Comparison of ENCODE assay signal across 8 cellular contexts in the genomic region with DNA sequence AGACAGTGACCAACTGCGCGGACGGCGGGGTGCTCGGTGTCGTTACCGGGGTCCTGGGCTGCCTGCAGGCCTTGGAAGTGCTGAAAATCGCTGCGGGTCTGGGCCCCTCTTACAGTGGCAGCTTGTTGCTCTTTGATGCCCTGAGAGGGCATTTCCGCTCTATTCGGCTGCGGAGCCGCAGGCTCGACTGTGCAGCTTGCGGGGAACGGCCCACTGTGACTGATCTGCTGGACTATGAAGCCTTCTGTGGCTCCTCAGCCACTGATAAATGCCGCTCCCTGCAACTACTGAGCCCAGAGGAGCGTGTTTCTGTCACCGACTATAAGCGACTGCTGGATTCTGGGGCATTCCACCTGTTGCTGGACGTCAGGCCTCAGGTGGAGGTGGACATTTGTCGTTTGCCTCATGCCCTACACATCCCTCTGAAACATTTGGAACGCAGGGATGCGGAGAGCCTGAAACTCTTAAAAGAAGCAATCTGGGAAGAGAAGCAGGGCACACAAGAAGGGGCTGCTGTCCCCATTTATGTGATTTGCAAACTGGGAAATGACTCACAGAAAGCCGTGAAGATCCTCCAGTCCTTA. TPM values are rescaled to one million over a fixed set of nuclear protein-coding genes. Genes with fewer than 3 reads are reported as not detected.
DNase-seq lines count a peak whose midpoint lies in the region; ATAC-seq and TF ChIP-seq lines count a peak whose summit lies in the region.

No MANE protein-coding gene starts in this region.

- peak overlapping the region; percentile 95 to 98 (median 98) for H3K4me3 Mint-ChIP-seq in CD8-positive, alpha-beta memory T cell

- no peaks in the 10 kb centered on the region for H3K27me3 Mint-ChIP-seq in CD8-positive, alpha-beta memory T cell

- no peak for ATAC-seq in Panc1
- no peak for ATAC-seq in HG03025 (IDR thresholded peaks at IDR 0.05; ENCODE audit: low FRiP score, unreplicated experiment)

- peak overlapping the region; percentile 91 for H3K4me3 ChIP-seq in CD8-positive, alpha-beta memory T cell (ENCODE audit: low read length)
- H3K4me3 ChIP-seq in Panc1 (ENCODE audit: low read depth in 2 of 2, low read length in 2 of 2) (peak overlapping the region; percentile 92 to 100), esophagus (ENCODE audit: low read depth in 1 of 2, low read length in 2 of 2) (peak overlapping the region; percentile 65 to 89), ovary (peak overlapping the region; percentile 85)

- TF ChIP-seq EP300 in ovary (IDR thresholded peaks at IDR 0.05) = no peak

- H3K27me3 ChIP-seq in CD8-positive, alpha-beta memory T cell (ENCODE audit: insufficient read depth, low read length, poor library complexity, severe bottlenecking) = no peaks in the 10 kb centered on the region
- no peaks in the 10 kb centered on the region for H3K27me3 ChIP-seq in Panc1 (ENCODE audit: control insufficient read depth, insufficient read depth, low read length)
- H3K27me3 ChIP-seq in esophagus (ENCODE audit: control insufficient read depth in 1 of 2, insufficient read depth in 2 of 2, low read length in 2 of 2) = no peaks in the 10 kb centered on the region
- H3K27me3 ChIP-seq in ovary = no peaks in the 10 kb centered on the region

- H3K27ac ChIP-seq in CD8-positive, alpha-beta memory T cell (ENCODE audit: low read depth, low read length) = peak overlapping the region; percentile 97
- H3K27ac ChIP-seq in Panc1 (ENCODE audit: low read length) (peak overlapping the region; percentile 98), esophagus (ENCODE audit: low read depth in 2 of 2, low read length in 1 of 2) (peak overlapping the region in 1 of 2 donors; percentile 95), ovary (no peak overlapping the region)

- intact Hi-C loops in Panc1 (cut with micrococcal nuclease; ENCODE audit: unreplicated experiment) (no loop called here), ovary (cut with DNase I) (no loop called here)

- CTCF ChIA-PET in CD8-positive, alpha-beta memory T cell (lab: Charles Lee) = interaction anchor here (4.6 kb wide), 1 partner anchor 29 kb away, joined by 51 read pairs; the partner anchor contains the start of gene ADNP
- CTCF ChIA-PET in Panc1 (lab: Charles Lee) = no interaction called here

- peaks cover 0 to 40% (median 7%) of the 10 kb centered on the region in 3 donors for H3K36me3 Mint-ChIP-seq in CD8-positive, alpha-beta memory T cell

- H3K36me3 ChIP-seq in CD8-positive, alpha-beta memory T cell (ENCODE audit: insufficient read depth, low read length) = peaks cover 4% of the 10 kb centered on the region
- peaks cover 16% of the 10 kb centered on the region for H3K36me3 ChIP-seq in Panc1 (ENCODE audit: control insufficient read depth, insufficient read depth, low read length)
- H3K36me3 ChIP-seq in esophagus (ENCODE audit: control insufficient read depth in 2 of 2, insufficient read depth in 2 of 2, low read length in 1 of 2) = peaks cover 0 to 3% of the 10 kb centered on the region in 2 donors
- H3K36me3 ChIP-seq in ovary = no peaks in the 10 kb centered on the region

- no TSS peak for BruUV-seq in Panc1 (replicated peaks; lab: Mats Ljungman, UMichigan)

- no peaks in the 10 kb centered on the region for H3K9me3 ChIP-seq in CD8-positive, alpha-beta memory T cell (ENCODE audit: low read length)
- H3K9me3 ChIP-seq in Panc1 (ENCODE audit: control insufficient read depth, insufficient read depth, low read depth, low read length) (no peaks in the 10 kb centered on the region), esophagus (ENCODE audit: control insufficient read depth in 2 of 2, insufficient read depth in 1 of 2, low read depth in 1 of 2, low read length in 1 of 2) (no peaks in the 10 kb centered on the region), ovary (no peaks in the 10 kb centered on the region)

- TF ChIP-seq POLR2A in ovary (IDR thresholded peaks at IDR 0.05) = no peak

- WGBS in esophagus, 2 donors = 64 to 67% methylated on average over 25 of the region's 25 CpGs
- WGBS in ovary, 3 donors = 53 to 64% (median 60%) methylated on average over 25 of the region's 25 CpGs

- DNase-seq in CD8-positive, alpha-beta memory T cell = no peak
- DNase-seq in Panc1 (ENCODE audit: low read depth, low spot score) = no peak
- no peak for DNase-seq in ovary
- DNase-seq in activated CD4-positive, CD25-positive, alpha-beta regulatory T cell (lab: John Stamatoyannopoulos, UW) = no peak
- no peak for DNase-seq in stimulated activated naive CD4-positive, alpha-beta T cell (lab: John Stamatoyannopoulos, UW)
- DNase-seq in stimulated activated CD8-positive, alpha-beta memory T cell treated with anti-CD3 and anti-CD28 coated beads, Interleukin-4, amount 100 ng/mL, for 48 hours = no peak

- H3K4me1 Mint-ChIP-seq in CD8-positive, alpha-beta memory T cell = peaks cover 48 to 74% (median 68%) of the 10 kb centered on the region in 3 donors

- in situ Hi-C loops in Panc1 (cut with HindIII; ENCODE audit: low pct_unique_long_range_greater_than_20kb, low sequenced_read_pairs) = no loop called here

- no peaks in the 10 kb centered on the region for H3K9me3 Mint-ChIP-seq in CD8-positive, alpha-beta memory T cell

- TF ChIP-seq CTCF in Panc1 (IDR thresholded peaks at IDR 0.05) = no peak
- no peak for TF ChIP-seq CTCF in ovary (IDR thresholded peaks at IDR 0.05)

- POLR2A ChIA-PET in CD8-positive, alpha-beta memory T cell (lab: Charles Lee) = interaction anchor here (3.1 to 3.3 kb wide), 2 partner anchors 28 to 165 kb away, joined by 26 to 87 read pairs; partner anchors contain the start of genes ADNP and BCAS4
- POLR2A ChIA-PET in Panc1 (lab: Charles Lee) = no interaction called here

- H3K4me1 ChIP-seq in CD8-positive, alpha-beta memory T cell (ENCODE audit: insufficient read depth, low read length) = peaks cover 34% of the 10 kb centered on the region
- peaks cover 20% of the 10 kb centered on the region for H3K4me1 ChIP-seq in Panc1 (ENCODE audit: control insufficient read depth, insufficient read depth, low read length)
- H3K4me1 ChIP-seq in esophagus (ENCODE audit: control insufficient read depth in 2 of 2, insufficient read depth in 2 of 2, low read length in 1 of 2) = peaks cover 7% of the 10 kb centered on the region in 2 donors
- peaks cover 15% of the 10 kb centered on the region for H3K4me1 ChIP-seq in ovary (ENCODE audit: insufficient read depth)

- H3K27ac Mint-ChIP-seq in CD8-positive, alpha-beta memory T cell = peak overlapping the region; percentile 47 to 100 (median 100)

RNA-seq across cellular contexts. Expression of gene MOCS3, which starts 1.0 kb away (rescaled TPM):
- 1 to 10 TPM; 7.9 to 8.1 TPM for total RNA-seq in CD8-positive, alpha-beta memory T cell
- polyA plus RNA-seq in CD8-positive, alpha-beta memory T cell = 3.4 TPM
- total RNA-seq in Panc1 (2021; ENCODE audit: unreplicated experiment) = 5.8 TPM
- polyA plus RNA-seq in Panc1 (2012; ENCODE audit: insufficient read length) = 3.5 TPM
- 1 to 10 TPM; 1.3 to 2.8 TPM for polyA plus RNA-seq in esophagus
- 1 to 10 TPM; 3.0 to 5.6 (median 5.0) TPM for total RNA-seq in ovary
- polyA plus RNA-seq in ovary = 1 to 10 TPM; 3.3 to 3.8 TPM

RNA-seq across cellular contexts. Expression of gene DPM1, which starts 1.3 kb away (rescaled TPM):
- 10 to 100 TPM; 75.1 to 77.9 TPM for total RNA-seq in CD8-positive, alpha-beta memory T cell
- 65.6 TPM for polyA plus RNA-seq in CD8-positive, alpha-beta memory T cell
- total RNA-seq in Panc1 (2021; ENCODE audit: unreplicated experiment) (50.2 TPM), ovary (10 to 100 TPM; 31.1 to 47.2 (median 37.8) TPM)
- polyA plus RNA-seq in Panc1 (2012; ENCODE audit: insufficient read length) = 39.6 TPM
- polyA plus RNA-seq in esophagus (10 to 100 TPM; 20.7 to 55.8 TPM), ovary (10 to 100 TPM; 41.5 to 53.8 TPM)

RNA-seq across cellular contexts. Expression of gene ADNP, which starts 28.4 kb away (rescaled TPM):
- total RNA-seq in CD8-positive, alpha-beta memory T cell = 10 to 100 TPM; 78.1 to 78.6 TPM
- 11.9 TPM for polyA plus RNA-seq in CD8-positive, alpha-beta memory T cell
- total RNA-seq in Panc1 (2021; ENCODE audit: unreplicated experiment) (65.1 TPM), ovary (10 to 100 TPM; 41.1 to 94.7 (median 75.5) TPM)
- 32.5 TPM for polyA plus RNA-seq in Panc1 (2012; ENCODE audit: insufficient read length)
- polyA plus RNA-seq in esophagus (10 to 100 TPM; 18.3 to 33.5 TPM), ovary (10 to 100 TPM; 30.8 to 80.5 TPM)

Comparison
In these comparisons a context has a peak if more than half of its experiments do, and no peak if none do; other contexts are left out.
1. H3K27ac ChIP-seq: peak in CD8-positive, alpha-beta memory T cell (single experiment) and Panc1 (single experiment); none in ovary (0 of 2).
2. Peak in every context shown above with its lines, with median percentiles within 50 percentile points of each other: H3K4me3 ChIP-seq.